7 cellular contexts compared by ENCODE assay signal in genomic region chr5:68240196-68240595, GRCh38. TPM values are rescaled to one million over a fixed set of nuclear protein-coding genes. Genes with fewer than 3 reads are reported as not detected.
A peak's percentile ranks its signal among the peaks of the same experiment; 100 is the strongest.
DNase-seq lines count a peak whose midpoint lies in the region; ATAC-seq lines count a peak whose summit lies in the region.

No MANE protein-coding gene starts in this region.

- H2BK15ac ChIP-seq in mesenchymal stem cell (ENCODE audit: low read depth, poor library complexity, severe bottlenecking): no peak overlapping the region

- no peak for DNase-seq in T-cell
- DNase-seq in mesenchymal stem cell: no peak
- DNase-seq in hepatic stellate cell (ENCODE audit: low spot score): no peak

- no peak overlapping the region for H2AK5ac ChIP-seq in mesenchymal stem cell (ENCODE audit: low read length, severe bottlenecking)

- H3K27ac ChIP-seq in mesenchymal stem cell (ENCODE audit: low read length, poor library complexity, severe bottlenecking): no peak overlapping the region

- peak overlapping the region; percentile 59 to 64 for H3K27ac Mint-ChIP-seq in T-cell

- no peak overlapping the region for H4K91ac ChIP-seq in mesenchymal stem cell (ENCODE audit: low read length)

- H3K36me3 ChIP-seq in mesenchymal stem cell (ENCODE audit: control insufficient read depth in 1 of 2, insufficient read depth in 2 of 2, low read depth in 1 of 2, low read length in 2 of 2): peaks cover 0 to 6% of the 10 kb centered on the region in 2 experiments

- peaks cover 10% of the 10 kb centered on the region for H3K79me1 ChIP-seq in mesenchymal stem cell (replicated peaks; ENCODE audit: low read length, poor library complexity, severe bottlenecking)

- H3K18ac ChIP-seq in mesenchymal stem cell (ENCODE audit: low read depth in 1 of 2, low read length in 2 of 2): no peak overlapping the region

- no peak overlapping the region for H3K23ac ChIP-seq in mesenchymal stem cell (ENCODE audit: low read length in 2 of 2)

- H3K14ac ChIP-seq in mesenchymal stem cell (ENCODE audit: low read length in 2 of 2): no peak overlapping the region

- H4K8ac ChIP-seq in mesenchymal stem cell (ENCODE audit: low read length): no peak overlapping the region

- H3K4me1 ChIP-seq in mesenchymal stem cell (ENCODE audit: control insufficient read depth, insufficient read depth, low read depth, low read length): peaks cover 7% of the 10 kb centered on the region

- H3K9ac ChIP-seq in mesenchymal stem cell (ENCODE audit: low read length): peak overlapping the region; percentile 69

- POLR2A ChIA-PET in T-cell (lab: Charles Lee): interaction anchor here (0.6 to 2.6 kb wide), 4 partner anchors 12 to 233 kb away, joined by 3 to 25 read pairs (median 5); partner anchors contain the start of gene PIK3R1 (in 1 of the 2)

- ATAC-seq in GM18909 (IDR thresholded peaks at IDR 0.05; ENCODE audit: poor library complexity, unreplicated experiment) (peak; percentile 61), HG02884 (IDR thresholded peaks at IDR 0.05; ENCODE audit: unreplicated experiment) (peak; percentile 62), T-cell (replicated peaks in 1 of 4) (no peak), GM19455 (IDR thresholded peaks at IDR 0.05; ENCODE audit: unreplicated experiment) (no peak), HG03521 (IDR thresholded peaks at IDR 0.05; ENCODE audit: unreplicated experiment) (no peak)

- H3K27me3 ChIP-seq in mesenchymal stem cell (ENCODE audit: control insufficient read depth in 1 of 2, insufficient read depth in 1 of 2, low read length in 2 of 2): no peaks in the 10 kb centered on the region

- H3K27me3 Mint-ChIP-seq in T-cell: no peaks in the 10 kb centered on the region

- no peak overlapping the region for H3K4me2 ChIP-seq in mesenchymal stem cell (ENCODE audit: low read length, poor library complexity, severe bottlenecking)

- H2BK5ac ChIP-seq in mesenchymal stem cell (ENCODE audit: low read depth, low read length, poor library complexity, severe bottlenecking): no peak overlapping the region

- H2AFZ ChIP-seq in mesenchymal stem cell (ENCODE audit: low read depth, low read length): no peak overlapping the region

- no peak overlapping the region for H2BK120ac ChIP-seq in mesenchymal stem cell (ENCODE audit: low read depth, low read length)

- H3K36me3 Mint-ChIP-seq in T-cell: peaks cover 24% of the 10 kb centered on the region

- H3K4me3 Mint-ChIP-seq in T-cell: peak overlapping the region; percentile 28 to 35 (median 31)

- H3K4ac ChIP-seq in mesenchymal stem cell (ENCODE audit: low read depth in 1 of 2, low read length in 2 of 2): no peak overlapping the region

- H3K4me1 Mint-ChIP-seq in T-cell: peaks cover 81 to 89% (median 85%) of the 10 kb centered on the region in 3 donors

- peak overlapping the region in 1 of 2 experiments; percentile 2 for H3K4me3 ChIP-seq in mesenchymal stem cell (ENCODE audit: insufficient read depth in 1 of 2, low read depth in 1 of 2, low read length in 2 of 2)

- CTCF ChIA-PET in T-cell (lab: Charles Lee): interaction anchor here in 1 of 2 donors (1.0 to 2.2 kb wide), 3 partner anchors 26 to 994 kb away, joined by 3 to 8 read pairs (median 5); no protein-coding TSS in a partner anchor

- no peak overlapping the region for H2BK12ac ChIP-seq in mesenchymal stem cell (ENCODE audit: low read length in 2 of 2)

- H3K9me3 ChIP-seq in mesenchymal stem cell (ENCODE audit: control insufficient read depth, low read length): no peaks in the 10 kb centered on the region

- H3K9me3 Mint-ChIP-seq in T-cell: no peaks in the 10 kb centered on the region

RNA-seq across cellular contexts. Expression of gene PIK3R1, which starts 24.6 kb away (rescaled TPM):
- total RNA-seq in T-cell: 100 to 1,000 TPM in 3 of 5 donors, 10 to 100 TPM in 2; 83.7 to 370 (median 105) TPM
- polyA plus RNA-seq in mesenchymal stem cell (2013, experiment 1 of 2): 33.8 TPM
- polyA plus RNA-seq in mesenchymal stem cell (2013, experiment 2 of 2): 33.1 TPM

Comparison
In these comparisons a context has a peak if more than half of its experiments do, and no peak if none do; other contexts are left out.
1. ATAC-seq: peak in GM18909 (single experiment) and HG02884 (single experiment); none in T-cell (0 of 4), GM19455 (single experiment) and HG03521 (single experiment).